Comparison of ENCODE assay signal across 8 cellular contexts in genomic region chrX:3548743-3549441, GRCh38.
A peak's percentile ranks its signal among the peaks of the same experiment; 100 is the strongest.
DNase-seq lines count a peak whose midpoint lies in the region; ATAC-seq, FAIRE-seq and TF ChIP-seq lines count a peak whose summit lies in the region.

No MANE protein-coding gene starts in this region.

- H3K9ac ChIP-seq in endothelial cell of umbilical vein (replicated peaks; ENCODE audit: extremely low read depth, insufficient read depth, low read length) = no peak overlapping the region

- H3K4me2 ChIP-seq in endothelial cell of umbilical vein (ENCODE audit: insufficient read depth, low read length) = no peak overlapping the region

- H3K4me1 ChIP-seq in endothelial cell of umbilical vein (ENCODE audit: control insufficient read depth, extremely low read depth, insufficient read depth, low read length) = no peaks in the 10 kb centered on the region
- no peaks in the 10 kb centered on the region for H3K4me1 ChIP-seq in ovary (ENCODE audit: insufficient read depth)
- no peaks in the 10 kb centered on the region for H3K4me1 ChIP-seq in testis

- ATAC-seq in HG03457 (IDR thresholded peaks at IDR 0.05; ENCODE audit: unreplicated experiment) = no peak

- TF ChIP-seq EP300 in ovary (IDR thresholded peaks at IDR 0.05) = no peak

- no peaks in the 10 kb centered on the region for H3K27me3 ChIP-seq in endothelial cell of umbilical vein (ENCODE audit: control insufficient read depth in 2 of 2, insufficient read depth in 2 of 2, low read length in 2 of 2)
- H3K27me3 ChIP-seq in ovary = no peaks in the 10 kb centered on the region
- no peaks in the 10 kb centered on the region for H3K27me3 ChIP-seq in testis

- no TSS peak for BruUV-seq in endothelial cell of umbilical vein (replicated peaks; lab: Mats Ljungman, UMichigan)

- H3K9me3 ChIP-seq in endothelial cell of umbilical vein (replicated peaks; ENCODE audit: control insufficient read depth, insufficient read depth, low read length) = no peaks in the 10 kb centered on the region
- H3K9me3 ChIP-seq in ovary = no peaks in the 10 kb centered on the region
- no peaks in the 10 kb centered on the region for H3K9me3 ChIP-seq in testis

- no peak for FAIRE-seq in endothelial cell of umbilical vein (lab: Jason Lieb, UNC)

- dilution Hi-C loops in endothelial cell of umbilical vein (cut with MboI; ENCODE audit: extremely low pct_ligation_motif_present, low sequenced_read_pairs) = no loop called here

- H2AFZ ChIP-seq in endothelial cell of umbilical vein (ENCODE audit: low read depth, low read length) = no peak overlapping the region

- no peak overlapping the region for H3K27ac ChIP-seq in endothelial cell of umbilical vein (ENCODE audit: insufficient read depth, low read depth, low read length)
- H3K27ac ChIP-seq in ovary = no peak overlapping the region
- no peak overlapping the region for H3K27ac ChIP-seq in testis

- TF ChIP-seq POLR2A in endothelial cell of umbilical vein (IDR thresholded peaks at IDR 0.05; ENCODE audit: low read depth, low read length) (no peak), ovary (IDR thresholded peaks at IDR 0.05) (no peak), testis (IDR thresholded peaks at IDR 0.05) (no peak)

- intact Hi-C loops in endothelial cell of umbilical vein (cut with micrococcal nuclease) = loop anchor here (5.0 kb wide), 1 partner anchor 302 kb away; no protein-coding TSS in a partner anchor
- intact Hi-C loops in ovary (cut with DNase I) = no loop called here
- intact Hi-C loops in testis (cut with DNase I; ENCODE audit: low total_unique reads) = no loop called here

- CTCF ChIA-PET in endothelial cell of umbilical vein (lab: Charles Lee) = interaction anchor here (0.9 to 1.3 kb wide), 2 partner anchors 303 to 673 kb away, joined by 3 to 6 read pairs; no protein-coding TSS in a partner anchor

- no peak overlapping the region for H3K4me3 ChIP-seq in endothelial cell of umbilical vein (replicated peaks in 1 of 3; ENCODE audit: insufficient read depth in 1 of 3, low read depth in 1 of 3, low read length in 3 of 3)
- no peak overlapping the region for H3K4me3 ChIP-seq in ovary
- no peak overlapping the region for H3K4me3 ChIP-seq in testis

- TF ChIP-seq CTCF in endothelial cell of umbilical vein (IDR thresholded peaks at IDR 0.05; ENCODE audit: extremely low read depth in 1 of 2, insufficient read depth in 1 of 2, low read depth in 1 of 2, low read length in 2 of 2) (no peak), ovary (IDR thresholded peaks at IDR 0.05) (no peak), testis (IDR thresholded peaks at IDR 0.05) (no peak)

- H3K79me2 ChIP-seq in endothelial cell of umbilical vein (ENCODE audit: control insufficient read depth, insufficient read depth, low read length) = no peaks in the 10 kb centered on the region

- no peaks in the 10 kb centered on the region for H3K9me1 ChIP-seq in endothelial cell of umbilical vein (replicated peaks; ENCODE audit: control insufficient read depth, extremely low read depth, insufficient read depth, low read length)

- POLR2A ChIA-PET in endothelial cell of umbilical vein (lab: Charles Lee) = no interaction called here

- H3K36me3 ChIP-seq in endothelial cell of umbilical vein (ENCODE audit: control insufficient read depth in 2 of 2, extremely low read depth in 1 of 2, insufficient read depth in 2 of 2, low read length in 2 of 2) (no peaks in the 10 kb centered on the region), ovary (no peaks in the 10 kb centered on the region), testis (ENCODE audit: low read depth, missing control alignments) (no peaks in the 10 kb centered on the region)

- DNase-seq in ELR (ENCODE audit: low read depth) (peak; percentile 63), NCI-H748 treated with DMSO at 0.1 percent for 48 hours (lab: John Stamatoyannopoulos, UW) (peak; percentile 59), endothelial cell of umbilical vein (ENCODE audit: low read depth, low spot score) (peak; percentile 4), pons (ENCODE audit: low spot score) (peak; percentile 36), ovary (no peak), testis (no peak)
- DNase-seq in stimulated activated CD4-positive, alpha-beta T cell treated with anti-CD3 and anti-CD28 coated beads, Interleukin-4, amount 100 ng/mL, for 24 hours = no peak

- 21 to 32% (median 27%) methylated on average over 17 of the region's 17 CpGs for WGBS in ovary, 3 donors
- 10 to 23% methylated on average over 17 of the region's 17 CpGs for WGBS in testis, 2 donors

- H4K20me1 ChIP-seq in endothelial cell of umbilical vein (replicated peaks; ENCODE audit: control insufficient read depth, extremely low read depth, insufficient read depth, low read length) = no peaks in the 10 kb centered on the region

TF ChIP-seq in endothelial cell of umbilical vein, 7 proteins besides CTCF, POLR2A, EP300 and RAD21:
- TF ChIP-seq POLR2AphosphoS5 (IDR thresholded peaks at IDR 0.05; ENCODE audit: insufficient read depth, low read depth, low read length) = no peak
- TF ChIP-seq MAX (IDR thresholded peaks at IDR 0.05; ENCODE audit: insufficient read depth, insufficient read length) = no peak
- TF ChIP-seq GATA2 (IDR thresholded peaks at IDR 0.05; ENCODE audit: insufficient read depth, insufficient read length, low read depth, low read length) = no peak
- TF ChIP-seq JUN (IDR thresholded peaks at IDR 0.05; ENCODE audit: borderline replicate concordance, insufficient read depth, insufficient read length, low read depth) = no peak
- no peak for TF ChIP-seq EZH2 (IDR thresholded peaks at IDR 0.05; ENCODE audit: borderline replicate concordance, low read depth, low read length, severe bottlenecking)
- no peak for TF ChIP-seq FOS (IDR thresholded peaks at IDR 0.05; ENCODE audit: borderline replicate concordance, insufficient read depth, low read length)
- no peak for TF ChIP-seq MYC (IDR thresholded peaks at IDR 0.05; ENCODE audit: low read depth, low read length)

Comparison
In these comparisons a context has a peak if more than half of its experiments do, and no peak if none do; other contexts are left out.
1. DNase-seq: peak in ELR (single experiment), NCI-H748 treated with DMSO at 0.1 percent for 48 hours (single experiment), endothelial cell of umbilical vein (single experiment) and pons (single experiment); none in stimulated activated CD4-positive, alpha-beta T cell treated with anti-CD3 and anti-CD28 coated beads, Interleukin-4, amount 100 ng/mL, for 24 hours (single experiment), ovary (0 of 5) and testis (single experiment).